ENCODE assay signal across 8 cellular contexts in genomic region chr4:128811571-128812359, GRCh38. TPM values are rescaled to one million over a fixed set of nuclear protein-coding genes. Genes with fewer than 3 reads are reported as not detected.
A peak's percentile ranks its signal among the peaks of the same experiment; 100 is the strongest.
DNase-seq lines count a peak whose midpoint lies in the region; ATAC-seq and TF ChIP-seq lines count a peak whose summit lies in the region.

No MANE protein-coding gene starts in this region.

- in situ Hi-C loops in GM23248 (cut with MboI), result no loop called here

- H3K79me2 ChIP-seq in GM23248 (ENCODE audit: insufficient read depth), result peaks cover 50% of the 10 kb centered on the region

- H3K4me3 ChIP-seq in GM23248 (peak overlapping the region; percentile 84), fibroblast of mammary gland (ENCODE audit: control insufficient read depth, low read depth, low read length) (peak overlapping the region; percentile 91)

- H3K9me3 ChIP-seq in GM23248 (ENCODE audit: low read depth) (no peaks in the 10 kb centered on the region), KOPT-K1 (ENCODE audit: insufficient read depth, low read length, poor library complexity, severe bottlenecking) (no peaks in the 10 kb centered on the region)

- no peaks in the 10 kb centered on the region for H3K9me3 Mint-ChIP-seq in natural killer cell treated with Interleukin-12 subunit alpha and Interleukin-12 subunit beta and Interleukin-15 and Interleukin-18, amount 100 ng/mL, for 72 hours

- H3K27me3 Mint-ChIP-seq in natural killer cell treated with Interleukin-12 subunit alpha and Interleukin-12 subunit beta and Interleukin-15 and Interleukin-18, amount 100 ng/mL, for 72 hours, result no peaks in the 10 kb centered on the region

- peak overlapping the region; percentile 100 for H3K4me3 Mint-ChIP-seq in natural killer cell treated with Interleukin-12 subunit alpha and Interleukin-12 subunit beta and Interleukin-15 and Interleukin-18, amount 100 ng/mL, for 72 hours

- peak overlapping the region; percentile 68 to 78 for H3K27ac Mint-ChIP-seq in natural killer cell treated with Interleukin-12 subunit alpha and Interleukin-12 subunit beta and Interleukin-15 and Interleukin-18, amount 100 ng/mL, for 72 hours

- no peak for TF ChIP-seq CTCF in fibroblast of mammary gland (conservative IDR thresholded peaks at IDR 0.05; ENCODE audit: control insufficient read depth, insufficient read depth, low read depth, low read length)

- peaks cover 19% of the 10 kb centered on the region for H3F3A ChIP-seq in GM23248 (ENCODE audit: insufficient read depth)

- peak; percentile 77 to 84 for ATAC-seq in natural killer cell treated with Interleukin-12 subunit alpha and Interleukin-12 subunit beta and Interleukin-15 and Interleukin-18, amount 100 ng/mL, for 72 hours
- ATAC-seq in stimulated activated naive CD8-positive, alpha-beta T cell treated with anti-CD3 and anti-CD28 coated beads, Interleukin-15, Interleukin-2, amounts not matched to agents 100 U/mL and 50 U/mL, for 24 hours, result peak; percentile 55

- no peaks in the 10 kb centered on the region for H3K27me3 ChIP-seq in GM23248 (replicated peaks; ENCODE audit: insufficient read depth)

- H3K27ac ChIP-seq in GM23248 (peak overlapping the region; percentile 89), KOPT-K1 (ENCODE audit: low read depth, low read length, poor library complexity, severe bottlenecking) (peak overlapping the region; percentile 100)

- H4K20me1 ChIP-seq in GM23248 (ENCODE audit: insufficient read depth), result no peaks in the 10 kb centered on the region

- H3K36me3 Mint-ChIP-seq in natural killer cell treated with Interleukin-12 subunit alpha and Interleukin-12 subunit beta and Interleukin-15 and Interleukin-18, amount 100 ng/mL, for 72 hours, result no peaks in the 10 kb centered on the region

- DNase-seq in EH (ENCODE audit: low read depth) (peak; percentile 94), GM23248 (peak; percentile 93), RKO (ENCODE audit: low spot score) (peak; percentile 82), fibroblast of mammary gland (ENCODE audit: low read depth) (peak; percentile 84)
- peak; percentile 54 to 69 for DNase-seq in activated T-helper 1 cell treated with anti-CD3 and anti-CD28 coated beads, Interleukin-2, amount 50 U/mL, for 16 hours (ENCODE audit: low read depth in 1 of 2, low spot score in 1 of 2)
- DNase-seq in natural killer cell treated with Interleukin-12 subunit alpha and Interleukin-12 subunit beta and Interleukin-15 and Interleukin-18, amount 100 ng/mL, for 72 hours (ENCODE audit: low spot score), result peak; percentile 93
- DNase-seq in stimulated activated naive CD8-positive, alpha-beta T cell treated with anti-CD3 and anti-CD28 coated beads, Interleukin-15, Interleukin-2, amounts not matched to agents 100 U/mL and 50 U/mL, for 24 hours, result peak; percentile 88

- peak overlapping the region; percentile 90 for H3K9ac ChIP-seq in GM23248

- H2AFZ ChIP-seq in GM23248, result peak overlapping the region; percentile 72

- 0 to 2% methylated on average over 37 to 83 of the region's 108 CpGs for WGBS in GM23248 (ENCODE audit: low coverage in 1 of 2, low lambda C conversion rate in 2 of 2, missing lambda C conversion rate in 2 of 2), 2 experiments

- H3K4me2 ChIP-seq in GM23248 (ENCODE audit: unreplicated experiment), result peak overlapping the region; percentile 94

- no peaks in the 10 kb centered on the region for H3K9me2 ChIP-seq in GM23248 (ENCODE audit: insufficient read depth)

- H3K36me3 ChIP-seq in GM23248 (ENCODE audit: low read depth) (no peaks in the 10 kb centered on the region), KOPT-K1 (ENCODE audit: insufficient read depth, low read length) (no peaks in the 10 kb centered on the region)

- H3K4me1 ChIP-seq in GM23248 (ENCODE audit: insufficient read depth), result peaks cover 7% of the 10 kb centered on the region; the same call in 1 of the 2 replicates

- H3K4me1 Mint-ChIP-seq in natural killer cell treated with Interleukin-12 subunit alpha and Interleukin-12 subunit beta and Interleukin-15 and Interleukin-18, amount 100 ng/mL, for 72 hours (ENCODE audit: low read depth in 2 of 2), result peaks cover 26 to 28% of the 10 kb centered on the region in 2 donors

RNA-seq across cellular contexts. Expression of gene JADE1, which starts 2.3 kb away (rescaled TPM):
- 35.9 and 37.6 TPM in 2 replicates for total RNA-seq in GM23248 (2014; rRNA removed; shearing (Covaris generic))
- 32.1 and 32.8 TPM in 2 replicates for polyA plus RNA-seq in GM23248 (2016; fragmentation: Nextera tagmentation; extraction: Ambion mirVana)
- total RNA-seq in natural killer cell treated with Interleukin-12 subunit alpha and Interleukin-12 subunit beta and Interleukin-15 and Interleukin-18, amount 100 ng/mL, for 72 hours, result 10 to 100 TPM; 21.7 to 33.6 TPM

Comparison
In these comparisons a context has a peak if more than half of its experiments do, and no peak if none do; other contexts are left out.
1. Peak in every context shown above with its lines: DNase-seq, ATAC-seq, H3K4me3 ChIP-seq and H3K27ac ChIP-seq.